Comparison of ENCODE assay signal across 17 cellular contexts in the genomic region with DNA sequence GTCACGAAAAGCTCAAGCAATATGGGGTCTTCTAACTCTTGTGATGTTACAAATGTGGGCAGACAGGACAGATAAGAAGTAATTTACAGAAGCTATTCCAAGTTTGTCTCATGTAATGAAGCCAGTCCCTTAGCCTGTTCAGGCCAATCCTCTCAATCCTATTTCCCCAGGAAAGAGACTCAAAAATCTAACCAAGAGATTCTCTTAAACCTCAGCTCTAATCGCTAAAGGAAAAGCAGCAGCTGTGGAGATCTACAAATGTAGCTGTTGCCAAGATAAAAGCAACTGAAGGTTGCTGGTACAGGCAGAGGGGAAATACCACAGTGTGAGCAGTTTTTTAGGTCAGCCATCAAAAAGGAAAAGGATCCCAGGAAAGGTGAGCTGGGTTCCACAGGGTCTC. TPM values are rescaled to one million over a fixed set of nuclear protein-coding genes. Genes with fewer than 3 reads are reported as not detected.
DNase-seq lines count a peak whose midpoint lies in the region; ATAC-seq, FAIRE-seq and TF ChIP-seq lines count a peak whose summit lies in the region.
"Had no signal": no experiment of that assay in that cellular context is flagged by ENCODE, and none has a peak within 500 bp of the region (broad histone marks: within the 10 kb centered on the region; RNA-seq: fewer than 3 reads in every experiment).

No MANE protein-coding gene starts in this region.

- H3K27ac ChIP-seq in right cardiac atrium (ENCODE audit: low read length) (no peak overlapping the region), K562 (ENCODE audit: extremely low read depth, low read depth, low read length) (no peak overlapping the region), mesenchymal stem cell (ENCODE audit: low read length, poor library complexity, severe bottlenecking) (no peak overlapping the region), tibial nerve (peak overlapping the region; percentile 33 to 70 (median 52))
- H3K27ac ChIP-seq: upper lobe of right lung had no signal

- peak overlapping the region; percentile 51 to 97 for H2BK12ac ChIP-seq in mesenchymal stem cell (ENCODE audit: low read length in 2 of 2)

- H3K9me1 ChIP-seq in K562 (ENCODE audit: control insufficient read depth, insufficient read depth, low read length) = no peaks in the 10 kb centered on the region

- peak overlapping the region; percentile 89 to 98 for H3K18ac ChIP-seq in mesenchymal stem cell (ENCODE audit: low read depth in 1 of 2, low read length in 2 of 2)

- H3K79me1 ChIP-seq in mesenchymal stem cell (replicated peaks; ENCODE audit: low read length, poor library complexity, severe bottlenecking) = peaks cover 8% of the 10 kb centered on the region

- WGBS in right cardiac atrium = 42% methylated on average over 2 of the region's 2 CpGs
- 24% methylated on average over 2 of the region's 2 CpGs for WGBS in K562 (ENCODE audit: insufficient coverage, low coverage, missing lambda C conversion rate)
- 40% methylated on average over 2 of the region's 2 CpGs for WGBS in mesenchymal stem cell
- WGBS in tibial nerve, 2 donors = 76 to 79% methylated on average over 2 of the region's 2 CpGs

- DNase-seq in left cardiac atrium (no peak), right cardiac atrium (no peak), K562 (ENCODE audit: extremely low read depth in 1 of 4, low spot score in 3 of 4) (peak in 1 of 4 experiments; percentile 45), mesenchymal stem cell (peak; percentile 53), tibial nerve (ENCODE audit: low spot score in 2 of 2) (no peak), HTR-8/SVneo (ENCODE audit: insufficient read length, low spot score) (no peak)
- DNase-seq: activated CD4-positive, alpha-beta T cell treated with anti-CD3 and anti-CD28 coated beads, Interleukin-2, amount 50 U/mL, for 48 hours; activated naive CD8-positive, alpha-beta T cell treated with anti-CD3 and anti-CD28 coated beads for 36 hours; activated T-cell treated with anti-CD3 and anti-CD28 coated beads, Interleukin-2, amount 50 U/mL, for 4 hours; cerebellar nuclear complex; GF-D8; immature natural killer cell; mammary epithelial cell; NCI-H1105 treated with DMSO at 0.1 percent for 48 hours; upper lobe of right lung had no signal

- no peak for TF ChIP-seq RAD21 in K562 (CRISPR knock-in tag; conservative IDR thresholded peaks at IDR 0.05 in 1 of 2, IDR thresholded peaks at IDR 0.05 in 1 of 2)

- intact Hi-C loops in left cardiac atrium (cut with DNase I) = no loop called here
- intact Hi-C loops in right cardiac atrium (cut with DNase I) = no loop called here
- intact Hi-C loops in K562 (cut with micrococcal nuclease) = loop anchor here (5.0 kb wide), 1 partner anchor 113 kb away; no protein-coding TSS in a partner anchor

- no peak overlapping the region for H2BK5ac ChIP-seq in mesenchymal stem cell (ENCODE audit: low read depth, low read length, poor library complexity, severe bottlenecking)

- H2BK15ac ChIP-seq in mesenchymal stem cell (ENCODE audit: low read depth, poor library complexity, severe bottlenecking) = peak overlapping the region; percentile 98

- in situ Hi-C loops in K562 (cut with MboI) = no loop called here

- H2AFZ ChIP-seq in K562 (ENCODE audit: low read depth, low read length) (peak overlapping the region; percentile 30; the same call in 1 of the 2 replicates), mesenchymal stem cell (ENCODE audit: low read depth, low read length) (no peak overlapping the region)

- H3K4me2 ChIP-seq in K562 (ENCODE audit: insufficient read depth, low read length) (no peak overlapping the region), mesenchymal stem cell (ENCODE audit: low read length, poor library complexity, severe bottlenecking) (no peak overlapping the region)

- peak; percentile 21 to 29 for ATAC-seq in left cardiac atrium
- no peak for ATAC-seq in right cardiac atrium
- no peak for ATAC-seq in K562
- ATAC-seq in HG03108 (IDR thresholded peaks at IDR 0.05; ENCODE audit: unreplicated experiment) = no peak
- ATAC-seq in GM18502 (IDR thresholded peaks at IDR 0.05; ENCODE audit: poor library complexity, unreplicated experiment) = no peak
- ATAC-seq: activated T-cell treated with anti-CD3 and anti-CD28 coated beads, Interleukin-2, amount 50 U/mL, for 4 hours; upper lobe of right lung had no signal

- H3K9me3 ChIP-seq in right cardiac atrium (ENCODE audit: control insufficient read depth, low read length) (no peaks in the 10 kb centered on the region), K562 (replicated peaks; ENCODE audit: control insufficient read depth, insufficient read depth, low read depth, low read length) (no peaks in the 10 kb centered on the region), mesenchymal stem cell (ENCODE audit: control insufficient read depth, low read length) (no peaks in the 10 kb centered on the region), tibial nerve (no peaks in the 10 kb centered on the region)
- H3K9me3 ChIP-seq: upper lobe of right lung had no signal

- no peak overlapping the region for H3K23ac ChIP-seq in mesenchymal stem cell (ENCODE audit: low read length in 2 of 2)

- peak overlapping the region; percentile 77 for H2BK120ac ChIP-seq in mesenchymal stem cell (ENCODE audit: low read depth, low read length)

- H4K20me1 ChIP-seq in K562 (replicated peaks; ENCODE audit: control insufficient read depth, insufficient read depth, low read length) = no peaks in the 10 kb centered on the region

- H3K4me1 ChIP-seq in right cardiac atrium (ENCODE audit: control insufficient read depth, insufficient read depth, low read length) (peaks cover 2% of the 10 kb centered on the region), K562 (replicated peaks in 1 of 2; ENCODE audit: control insufficient read depth in 2 of 2, insufficient read depth in 2 of 2, low read length in 2 of 2) (peaks cover 5 to 61% of the 10 kb centered on the region in 2 experiments), mesenchymal stem cell (ENCODE audit: control insufficient read depth, insufficient read depth, low read depth, low read length) (peaks cover 5% of the 10 kb centered on the region), tibial nerve (peaks cover 0 to 32% (median 11%) of the 10 kb centered on the region in 4 donors)
- H3K4me1 ChIP-seq: upper lobe of right lung had no signal

- no TSS peak for BruUV-seq in K562 (replicated peaks; lab: Mats Ljungman, UMichigan)

- no peak for TF ChIP-seq CTCF in K562 (IDR thresholded peaks at IDR 0.05 in 2 of 3, conservative IDR thresholded peaks at IDR 0.05 in 1 of 3; ENCODE audit: insufficient read depth in 2 of 3, low read depth in 1 of 3, low read length in 3 of 3)
- no peak for TF ChIP-seq CTCF in tibial nerve (IDR thresholded peaks at IDR 0.05)

- H3K27me3 ChIP-seq in right cardiac atrium (ENCODE audit: control insufficient read depth, insufficient read depth) (no peaks in the 10 kb centered on the region), K562 (ENCODE audit: control insufficient read depth in 2 of 2, insufficient read depth in 2 of 2, low read length in 2 of 2) (no peaks in the 10 kb centered on the region), mesenchymal stem cell (ENCODE audit: control insufficient read depth in 1 of 2, insufficient read depth in 1 of 2, low read length in 2 of 2) (no peaks in the 10 kb centered on the region), tibial nerve (no peaks in the 10 kb centered on the region)
- H3K27me3 ChIP-seq: upper lobe of right lung had no signal

- no peaks in the 10 kb centered on the region for H3K79me2 ChIP-seq in K562 (ENCODE audit: control insufficient read depth, insufficient read depth, low read length)

- H3K9ac ChIP-seq in K562 (ENCODE audit: insufficient read depth in 1 of 2, low read depth in 2 of 2, low read length in 2 of 2) (no peak overlapping the region), mesenchymal stem cell (ENCODE audit: low read length) (no peak overlapping the region)

- H3K4me3 ChIP-seq in right cardiac atrium (ENCODE audit: low read length) = no peak overlapping the region
- H3K4me3 ChIP-seq in K562 = no peak overlapping the region
- H3K4me3 ChIP-seq in mesenchymal stem cell (ENCODE audit: insufficient read depth in 1 of 2, low read depth in 1 of 2, low read length in 2 of 2) = no peak overlapping the region
- no peak overlapping the region for H3K4me3 ChIP-seq in tibial nerve
- H3K4me3 ChIP-seq: upper lobe of right lung had no signal

- H2AK5ac ChIP-seq in mesenchymal stem cell (ENCODE audit: low read length, severe bottlenecking) = no peak overlapping the region

- H3K36me3 ChIP-seq in K562 (ENCODE audit: control insufficient read depth, insufficient read depth, low read length) (no peaks in the 10 kb centered on the region), mesenchymal stem cell (ENCODE audit: control insufficient read depth in 1 of 2, insufficient read depth in 2 of 2, low read depth in 1 of 2, low read length in 2 of 2) (no peaks in the 10 kb centered on the region), tibial nerve (no peaks in the 10 kb centered on the region)
- H3K36me3 ChIP-seq: upper lobe of right lung had no signal

- peak overlapping the region; percentile 90 for H4K91ac ChIP-seq in mesenchymal stem cell (ENCODE audit: low read length)

- TF ChIP-seq POLR2A in K562 (conservative IDR thresholded peaks at IDR 0.05) (no peak), tibial nerve (IDR thresholded peaks at IDR 0.05) (no peak)

- CTCF ChIA-PET in K562 (lab: Yijun Ruan, JAX; ENCODE audit: low intra/inter-chr PET ratio) = no interaction called here

- TF ChIP-seq EP300 in K562 (IDR thresholded peaks at IDR 0.05; ENCODE audit: low read length) (no peak), tibial nerve (IDR thresholded peaks at IDR 0.05) (no peak)

- POLR2A ChIA-PET in K562 (lab: Yijun Ruan, JAX) = interaction anchor here (0.8 to 2.2 kb wide), 6 partner anchors 11 to 45 kb away, joined by 3 to 9 read pairs (median 4); no protein-coding TSS in a partner anchor

- FAIRE-seq in K562 (lab: Jason Lieb, UNC) = no peak
- no peak for FAIRE-seq in HTR-8/SVneo (lab: Jason Lieb, UNC)

- H4K8ac ChIP-seq in mesenchymal stem cell (ENCODE audit: low read length) = no peak overlapping the region

- peak overlapping the region; percentile 42 to 87 for H3K4ac ChIP-seq in mesenchymal stem cell (ENCODE audit: low read depth in 1 of 2, low read length in 2 of 2)

- H3K14ac ChIP-seq in mesenchymal stem cell (ENCODE audit: low read length in 2 of 2) = no peak overlapping the region

RNA-seq across cellular contexts. Expression of a gene that starts 39.3 kb away (rescaled TPM):
- 100 to 1,000 TPM; 142 to 199 TPM for total RNA-seq in left cardiac atrium
- 100 to 1,000 TPM; 162 to 196 (median 181) TPM for total RNA-seq in right cardiac atrium
- 59.8 TPM for polyA plus RNA-seq in right cardiac atrium
- total RNA-seq in K562 (2011; cell fraction: chromatin; rRNA removed; ENCODE audit: low replicate concordance) = 130 and 187 TPM in 2 replicates
- total RNA-seq in K562 (2011; cell fraction: nucleolus; rRNA removed) = 41.4 and 51.2 TPM in 2 replicates
- 79.8 and 105 TPM in 2 replicates for total RNA-seq in K562 (2011; cell fraction: nucleoplasm; rRNA removed)
- 11.9 and 16.0 TPM in 2 replicates for total RNA-seq in K562 (2014; rRNA removed)
- 25.2 and 32.8 TPM in 2 replicates for total RNA-seq in K562 (2014; rRNA removed; fragmentation: Illumina TruSeq; extraction: Trizol)
- 24.9 and 28.4 TPM in 2 replicates for total RNA-seq in K562 (2015; rRNA removed; fragmentation: Illumina TruSeq; extraction: Trizol)
- total RNA-seq in K562 (2021) = 25.0 and 32.3 TPM in 2 replicates
- polyA plus RNA-seq in K562 (2011; rRNA removed) = 3.2 and 17.9 TPM in 2 replicates
- polyA plus RNA-seq in K562 (2011; cell fraction: cytosol; rRNA removed) = 1.3 and 6.8 TPM in 2 replicates
- 3.0 and 17.5 TPM in 2 replicates for polyA plus RNA-seq in K562 (2011; cell fraction: nucleus; rRNA removed)
- 18.0 and 29.8 TPM in 2 replicates for polyA plus RNA-seq in K562 (2012)
- polyA plus RNA-seq in K562 (2014; fragmentation: Illumina TruSeq; extraction: Trizol) = 23.9 and 24.4 TPM in 2 replicates
- polyA plus RNA-seq in K562 (2014; fragmentation: Nextera tagmentation; extraction: Ambion mirVana) = 10 to 100 TPM in 1 of 2 experiments, 1 to 10 TPM in 1; 10.0 to 10.5 TPM
- 15.0 and 17.0 TPM in 2 replicates for polyA plus RNA-seq in K562 (2014; rRNA removed)
- polyA minus RNA-seq in K562 (2011; rRNA and poly(A)+ RNA removed) = 11.4 and 62.0 TPM in 2 replicates
- polyA minus RNA-seq in K562 (2011; cell fraction: cytosol; rRNA and poly(A)+ RNA removed) = 3.7 and 14.5 TPM in 2 replicates
- 15.2 and 44.4 TPM in 2 replicates for polyA minus RNA-seq in K562 (2011; cell fraction: nucleus; rRNA and poly(A)+ RNA removed)
- polyA plus RNA-seq in mesenchymal stem cell (2013, experiment 1 of 2) = 88.0 TPM
- 80.8 TPM for polyA plus RNA-seq in mesenchymal stem cell (2013, experiment 2 of 2)
- total RNA-seq in tibial nerve = 100 to 1,000 TPM in 3 of 4 donors, 10 to 100 TPM in 1; 86.3 to 224 (median 139) TPM

Comparison
In these comparisons a context has a peak if more than half of its experiments do, and no peak if none do; other contexts are left out.
1. ATAC-seq: peak in left cardiac atrium (2 of 2); none in right cardiac atrium (0 of 2), K562 (single experiment), HG03108 (single experiment) and GM18502 (single experiment).
2. H3K27ac ChIP-seq: peak in tibial nerve (4 of 4); none in right cardiac atrium (single experiment), K562 (single experiment) and mesenchymal stem cell (single experiment).